11 cellular contexts compared by ENCODE assay signal in genomic region chr2:191231995-191232394, GRCh38. TPM values are rescaled to one million over a fixed set of nuclear protein-coding genes. Genes with fewer than 3 reads are reported as not detected.
DNase-seq lines count a peak whose midpoint lies in the region; ATAC-seq, FAIRE-seq and TF ChIP-seq lines count a peak whose summit lies in the region.
"Had no signal": no experiment of that assay in that cellular context is flagged by ENCODE, and none has a peak within 500 bp of the region (broad histone marks: within the 10 kb centered on the region; RNA-seq: fewer than 3 reads in every experiment).

No MANE protein-coding gene starts in this region.

- in situ Hi-C loops in GM12878 (cut with MboI): no loop called here

- no peaks in the 10 kb centered on the region for H3K36me3 ChIP-seq in GM12878 (ENCODE audit: control insufficient read depth in 2 of 2, insufficient read depth in 2 of 2, low read length in 1 of 2)

- SMC1A ChIA-PET in GM12878 (lab: Charles Lee; ENCODE audit: uncharacterized antibody, unreplicated experiment): no interaction called here

- no peak for DNase-seq in A549 (ENCODE audit: low read depth in 1 of 2, low spot score in 1 of 2)
- no peak for DNase-seq in HFF-Myc (ENCODE audit: extremely low read depth, low read depth)
- DNase-seq in GM12878 (ENCODE audit: low read depth, low spot score): no peak
- peak; percentile 54 for DNase-seq in left kidney (ENCODE audit: low read depth, low spot score)
- no peak for DNase-seq in activated T-helper 1 cell treated with anti-CD3 and anti-CD28 coated beads, Interleukin-12 subunit alpha, Interleukin-12 subunit beta, Interleukin-2, Interleukin-4 antibody, amounts not matched to agents 30 ng/mL and 10 ng/mL and 1 ng/mL, durations not matched to agents 14 hours and 24 hours and 36 hours (ENCODE audit: low spot score)
- DNase-seq in NCI-H2081 (lab: John Stamatoyannopoulos, UW): no peak
- DNase-seq: amniotic stem cell, NCI-H2107 had no signal

- ATAC-seq in A549: no peak
- no peak for ATAC-seq in GM12878
- no peak for ATAC-seq in HG03045 (IDR thresholded peaks at IDR 0.05; ENCODE audit: unreplicated experiment)
- no peak for ATAC-seq in HG03432 (IDR thresholded peaks at IDR 0.05; ENCODE audit: unreplicated experiment)

- no peak overlapping the region for H3K4me2 ChIP-seq in A549
- H3K4me2 ChIP-seq in GM12878 (ENCODE audit: control insufficient read depth, insufficient read depth): no peak overlapping the region

- peaks cover 13% of the 10 kb centered on the region for H3K4me1 Mint-ChIP-seq in activated T-helper 1 cell treated with anti-CD3 and anti-CD28 coated beads, Interleukin-12 subunit alpha, Interleukin-12 subunit beta, Interleukin-2, Interleukin-4 antibody, amounts not matched to agents 30 ng/mL and 10 ng/mL and 1 ng/mL, durations not matched to agents 14 hours and 24 hours and 36 hours (ENCODE audit: low read depth)

- BruUV-seq in GM12878 (replicated peaks; lab: Mats Ljungman, UMichigan): no TSS peak

- H3K9me3 ChIP-seq in A549: 0 out of 3 replicates have a peak, but pooled peaks cover 4% of the 10 kb centered on the region
- no peaks in the 10 kb centered on the region for H3K9me3 ChIP-seq in GM12878 (replicated peaks; ENCODE audit: control insufficient read depth, insufficient read depth, low read length)

- no peak overlapping the region for H2AFZ ChIP-seq in GM12878 (ENCODE audit: control insufficient read depth, low read depth, low read length)

- H3K27me3 ChIP-seq in GM12878 (replicated peaks in 1 of 2; ENCODE audit: control insufficient read depth in 2 of 2, insufficient read depth in 2 of 2, low read length in 1 of 2): no peaks in the 10 kb centered on the region

- no peaks in the 10 kb centered on the region for H3K9me3 Mint-ChIP-seq in activated T-helper 1 cell treated with anti-CD3 and anti-CD28 coated beads, Interleukin-12 subunit alpha, Interleukin-12 subunit beta, Interleukin-2, Interleukin-4 antibody, amounts not matched to agents 30 ng/mL and 10 ng/mL and 1 ng/mL, durations not matched to agents 14 hours and 24 hours and 36 hours

- 64% methylated on average over 2 of the region's 2 CpGs for WGBS in A549 (ENCODE audit: missing lambda C conversion rate)
- WGBS in GM12878 (ENCODE audit: insufficient coverage, insufficient replicate concordance, low lambda C conversion rate, missing lambda C conversion rate): 0% methylated on average over 2 of the region's 2 CpGs

- H4K20me1 ChIP-seq in GM12878 (ENCODE audit: control insufficient read depth, insufficient read depth): no peaks in the 10 kb centered on the region

- TF ChIP-seq CTCF in A549 (IDR thresholded peaks at IDR 0.05) (peak; percentile 41), HFF-Myc (IDR thresholded peaks at IDR 0.05; ENCODE audit: low read depth, low read length, missing control alignments) (peak; percentile 58), GM12878 (IDR thresholded peaks at IDR 0.05 in 2 of 3, conservative IDR thresholded peaks at IDR 0.05 in 1 of 3; ENCODE audit: control insufficient read depth in 2 of 3, extremely low read depth in 1 of 3, insufficient read depth in 1 of 3, low read depth in 3 of 3, low read length in 3 of 3) (peak; percentile 16 to 33 (median 28); a peak in 3 of 6 replicates)

- H3K27ac ChIP-seq in A549 (no peak overlapping the region), GM12878 (ENCODE audit: control insufficient read depth, insufficient read depth) (no peak overlapping the region)

- H3K9ac ChIP-seq in GM12878 (ENCODE audit: control insufficient read depth, insufficient read depth, low read length): no peak overlapping the region

- RAD21 ChIA-PET in GM12878 (lab: Charles Lee; ENCODE audit: unreplicated experiment): no interaction called here

- CTCF ChIA-PET in A549 (lab: Yijun Ruan, JAX): interaction anchor here (1.0 to 1.5 kb wide), 4 partner anchors 12 to 41 kb away, joined by 3 to 7 read pairs (median 4); no protein-coding TSS in a partner anchor
- CTCF ChIA-PET in GM12878 (lab: Yijun Ruan, JAX): interaction anchor here (1.1 to 1.5 kb wide), 2 partner anchors 13 to 179 kb away, joined by 3 to 4 read pairs; no protein-coding TSS in a partner anchor

- FAIRE-seq in A549 (lab: Jason Lieb, UNC) (no peak), GM12878 (lab: Jason Lieb, UNC) (no peak)

- intact Hi-C loops in GM12878 (cut with micrococcal nuclease; ENCODE audit: unreplicated experiment): loop anchor here (5.0 kb wide), 1 partner anchor 285 kb away; no protein-coding TSS in a partner anchor
- intact Hi-C loops in activated T-helper 1 cell treated with anti-CD3 and anti-CD28 coated beads, Interleukin-12 subunit alpha, Interleukin-12 subunit beta, Interleukin-2, Interleukin-4 antibody, amounts not matched to agents 30 ng/mL and 10 ng/mL and 1 ng/mL, durations not matched to agents 14 hours and 24 hours and 36 hours (cut with micrococcal nuclease): no loop called here

- H3K4me3 ChIP-seq in A549: no peak overlapping the region
- no peak overlapping the region for H3K4me3 ChIP-seq in HFF-Myc (replicated peaks; ENCODE audit: low read depth, low read length)
- H3K4me3 ChIP-seq in GM12878: no peak overlapping the region
- H3K4me3 ChIP-seq: lung had no signal

- H3K27me3 Mint-ChIP-seq in activated T-helper 1 cell treated with anti-CD3 and anti-CD28 coated beads, Interleukin-12 subunit alpha, Interleukin-12 subunit beta, Interleukin-2, Interleukin-4 antibody, amounts not matched to agents 30 ng/mL and 10 ng/mL and 1 ng/mL, durations not matched to agents 14 hours and 24 hours and 36 hours (ENCODE audit: insufficient read depth): peaks cover 3% of the 10 kb centered on the region

- no peak for TF ChIP-seq POLR2A in A549 (IDR thresholded peaks at IDR 0.05; ENCODE audit: low read length)
- TF ChIP-seq POLR2A in GM12878 (IDR thresholded peaks at IDR 0.05; ENCODE audit: low read depth, low read length): no peak

- H3K4me1 ChIP-seq in A549 (no peaks in the 10 kb centered on the region), GM12878 (ENCODE audit: control insufficient read depth, insufficient read depth, low read length) (0 out of 2 replicates have a peak, but pooled peaks cover 8% of the 10 kb centered on the region)

- no peaks in the 10 kb centered on the region for H3K79me2 ChIP-seq in GM12878 (ENCODE audit: control insufficient read depth, insufficient read depth, low read length)

- H3K27ac Mint-ChIP-seq in activated T-helper 1 cell treated with anti-CD3 and anti-CD28 coated beads, Interleukin-12 subunit alpha, Interleukin-12 subunit beta, Interleukin-2, Interleukin-4 antibody, amounts not matched to agents 30 ng/mL and 10 ng/mL and 1 ng/mL, durations not matched to agents 14 hours and 24 hours and 36 hours: no peak overlapping the region

- TF ChIP-seq EP300 in A549 (IDR thresholded peaks at IDR 0.05) (no peak), GM12878 (IDR thresholded peaks at IDR 0.05; ENCODE audit: borderline replicate concordance in 1 of 2, control insufficient read depth in 1 of 2, low read depth in 2 of 2, low read length in 2 of 2) (no peak)

- no peaks in the 10 kb centered on the region for H3K36me3 Mint-ChIP-seq in activated T-helper 1 cell treated with anti-CD3 and anti-CD28 coated beads, Interleukin-12 subunit alpha, Interleukin-12 subunit beta, Interleukin-2, Interleukin-4 antibody, amounts not matched to agents 30 ng/mL and 10 ng/mL and 1 ng/mL, durations not matched to agents 14 hours and 24 hours and 36 hours (ENCODE audit: low read depth)

- no peak overlapping the region for H3K4me3 Mint-ChIP-seq in activated T-helper 1 cell treated with anti-CD3 and anti-CD28 coated beads, Interleukin-12 subunit alpha, Interleukin-12 subunit beta, Interleukin-2, Interleukin-4 antibody, amounts not matched to agents 30 ng/mL and 10 ng/mL and 1 ng/mL, durations not matched to agents 14 hours and 24 hours and 36 hours

- POLR2A ChIA-PET in A549 (lab: Yijun Ruan, JAX) (no interaction called here), GM12878 (lab: Charles Lee) (no interaction called here)

- TF ChIP-seq RAD21 in A549 (conservative IDR thresholded peaks at IDR 0.05 in 1 of 2, IDR thresholded peaks at IDR 0.05 in 1 of 2) (peak; percentile 39 to 53; a peak in 4 of 5 replicates), GM12878 (IDR thresholded peaks at IDR 0.05; ENCODE audit: insufficient read depth, low read depth, low read length) (no peak)

TF ChIP-seq in A549, 52 proteins besides CTCF, POLR2A, EP300 and RAD21 (continues in another document):
- no peak for TF ChIP-seq SREBF2 (IDR thresholded peaks at IDR 0.05)
- no peak for TF ChIP-seq RCOR1 (IDR thresholded peaks at IDR 0.05; ENCODE audit: low read depth, low read length)

RNA-seq across cellular contexts. Expression of gene MYO1B, which starts 13.2 kb away (rescaled TPM):
- polyA plus RNA-seq in A549 (2011; rRNA removed) (154 and 159 TPM in 2 replicates), A549 (2017; fragmentation: RNase III; extraction: RNeasy Plus Mini Kit Qiagen cat#74134 plus additional on column Dnase treatment) (77.7 to 96.4 TPM (median 77.9 TPM) in 3 replicates), GM12878 (2011; rRNA removed) (0.10 TPM in 2 replicates), GM12878 (2014; fragmentation: Illumina TruSeq; extraction: Trizol) (2.8 and 4.2 TPM in 2 replicates), GM12878 (2014; fragmentation: Nextera tagmentation; extraction: Ambion mirVana) (under 1 TPM; 0.40 to 0.57 TPM), GM12878 (2014; rRNA removed) (1.3 and 1.4 TPM in 2 replicates), GM12878 (2016; fragmentation: Nextera tagmentation; extraction: Ambion mirVana) (1 to 10 TPM; 1.2 to 1.8 TPM)
- 37.0 and 40.3 TPM in 2 replicates for polyA plus RNA-seq in A549 (2012; cell fraction: cytosol; rRNA removed)
- polyA plus RNA-seq in A549 (2012; cell fraction: nucleus; rRNA removed): 28.8 and 43.5 TPM in 2 replicates
- 106 and 112 TPM in 2 replicates for polyA minus RNA-seq in A549 (2011; rRNA and poly(A)+ RNA removed)
- total RNA-seq in GM12878 (2013; cell fraction: nucleolus; rRNA removed): 10.2 and 12.8 TPM in 2 replicates
- total RNA-seq in GM12878 (2014; rRNA removed) (3.0 and 3.2 TPM in 2 replicates), GM12878 (2014; rRNA removed; fragmentation: Illumina TruSeq; extraction: Trizol) (3.5 and 4.2 TPM in 2 replicates), GM12878 (2021) (2.2 and 3.6 TPM in 2 replicates)
- 0.42 TPM for polyA plus RNA-seq in GM12878 (2011; ENCODE audit: low read depth)
- 0.04 and 0.10 TPM in 2 replicates for polyA plus RNA-seq in GM12878 (2011; cell fraction: cytosol; rRNA removed)
- 0.10 and 0.13 TPM in 2 replicates for polyA plus RNA-seq in GM12878 (2011; cell fraction: nucleus; rRNA removed)
- polyA plus RNA-seq in GM12878 (2012): 0.42 and 0.69 TPM in 2 replicates
- 0.36 TPM in 1 of 2 replicates, not detected in the other for polyA minus RNA-seq in GM12878 (2011; rRNA and poly(A)+ RNA removed)
- not detected in 2 replicates for polyA minus RNA-seq in GM12878 (2011; cell fraction: cytosol; rRNA and poly(A)+ RNA removed)
- 0.10 and 0.24 TPM in 2 replicates for polyA minus RNA-seq in GM12878 (2011; cell fraction: nucleus; rRNA and poly(A)+ RNA removed)
- total RNA-seq in activated T-helper 1 cell treated with anti-CD3 and anti-CD28 coated beads, Interleukin-12 subunit alpha, Interleukin-12 subunit beta, Interleukin-2, Interleukin-4 antibody, amounts not matched to agents 30 ng/mL and 10 ng/mL and 1 ng/mL, durations not matched to agents 14 hours and 24 hours and 36 hours: 13.2 and 15.2 TPM in 2 replicates

Comparison
In these comparisons a context has a peak if more than half of its experiments do, and no peak if none do; other contexts are left out.
1. Of the 24 proteins assayed by ChIP-seq in both GM12878 and A549: peak only in GM12878: SMC3; only in A549: RAD21; in both: CTCF; in neither: 21.